ENCODE assay signal across 32 cellular contexts in the genomic region with DNA sequence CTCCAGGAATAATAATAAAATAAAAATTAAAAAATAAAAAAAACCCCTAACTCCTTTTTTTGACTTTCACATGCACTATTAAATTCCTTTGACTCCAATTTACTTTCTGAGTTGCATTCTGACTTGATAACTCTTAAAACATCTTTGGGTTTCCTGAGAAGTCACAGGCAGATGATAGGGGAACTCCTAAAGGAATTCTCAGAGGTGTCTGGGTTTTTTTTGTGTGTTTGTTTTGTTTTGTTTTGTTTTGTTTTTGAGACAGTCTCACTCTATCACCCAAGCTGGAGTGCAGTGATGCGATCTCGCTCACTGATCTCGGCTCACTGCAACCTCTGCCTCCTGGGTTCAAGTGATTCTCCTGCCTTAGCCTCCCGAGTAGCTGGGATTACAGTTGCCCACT. TPM values are rescaled to one million over a fixed set of nuclear protein-coding genes. Genes with fewer than 3 reads are reported as not detected.
"Had no signal": no experiment of that assay in that cellular context is flagged by ENCODE, and none has a peak within 500 bp of the region (broad histone marks: within the 10 kb centered on the region; RNA-seq: fewer than 3 reads in every experiment).

No MANE protein-coding gene starts in this region.

- DNase-seq: activated CD4-positive, alpha-beta memory T cell treated with anti-CD3 and anti-CD28 coated beads for 36 hours; activated CD4-positive, alpha-beta T cell treated with anti-CD3 and anti-CD28 coated beads, Interleukin-2, amount 10 ng/mL, durations not matched to agents 7 days and 5 days; activated CD4-positive, CD25-positive, alpha-beta regulatory T cell; activated CD8-positive, alpha-beta memory T cell treated with anti-CD3 and anti-CD28 coated beads for 24 hours; activated gamma-delta T cell treated with Interleukin-2 at 50 U/mL for 16 hours; activated naive CD4-positive, alpha-beta T cell treated with anti-CD3 and anti-CD28 coated beads, Interleukin-2, amount 10 ng/mL, durations not matched to agents 7 days and 5 days; activated naive CD8-positive, alpha-beta T cell treated with anti-CD3 and anti-CD28 coated beads for 36 hours; activated T-cell treated with anti-CD3 and anti-CD28 coated beads for 4 hours; activated T-cell treated with anti-CD3 and anti-CD28 coated beads, Interleukin-2, amount 50 U/mL, for 72 hours; brain microvascular endothelial cell; NCI-H1105 treated with DMSO at 0.1 percent for 48 hours; NCI-H1436 treated with DMSO at 0.1 percent for 48 hours; NCI-H187; NCI-H2081; NCI-H226; NCI-H526 treated with DMSO at 0.1 percent for 48 hours; NCI-H82; NK-92 treated with Interleukin-12 subunit alpha and Interleukin-12 subunit beta, amount 100 ng/mL, for 24 hours; OCI-M1; RPMI8226; T-cell; T-helper 2 cell; T1000 had no signal

- H3K27ac Mint-ChIP-seq: activated CD4-positive, alpha-beta memory T cell treated with anti-CD3 and anti-CD28 coated beads for 36 hours; activated CD4-positive, alpha-beta T cell treated with anti-CD3 and anti-CD28 coated beads, Interleukin-2, amount 10 ng/mL, durations not matched to agents 7 days and 5 days; activated naive CD4-positive, alpha-beta T cell treated with anti-CD3 and anti-CD28 coated beads, Interleukin-2, amount 10 ng/mL, durations not matched to agents 7 days and 5 days; activated naive CD8-positive, alpha-beta T cell treated with anti-CD3 and anti-CD28 coated beads for 36 hours; activated T-cell treated with anti-CD3 and anti-CD28 coated beads, Interleukin-2, amount 50 U/mL, for 72 hours; activated T-helper 2 cell treated with anti-CD3 and anti-CD28 coated beads, Interferon-gamma antibody, Interleukin-2, Interleukin-4, amounts not matched to agents 10 μg/mL and 5 μg/mL and 100 μg/mL, durations not matched to agents 14 hours and 24 hours and 36 hours; T-cell had no signal

- H3K27ac ChIP-seq: brain microvascular endothelial cell, cardiac muscle cell, SK-N-MC, VCaP had no signal

- ATAC-seq: activated T-cell treated with anti-CD3 and anti-CD28 coated beads, Interleukin-2, amount 50 U/mL, for 72 hours; Panc1; Right ventricle myocardium inferior; T-cell had no signal

- H3K27me3 ChIP-seq: brain microvascular endothelial cell had no signal

- H3K36me3 Mint-ChIP-seq: activated naive CD4-positive, alpha-beta T cell treated with anti-CD3 and anti-CD28 coated beads, Interleukin-2, amount 10 ng/mL, durations not matched to agents 7 days and 5 days; activated naive CD8-positive, alpha-beta T cell treated with anti-CD3 and anti-CD28 coated beads for 36 hours had no signal

- FAIRE-seq: colon, TTC549 had no signal

- H3K27me3 Mint-ChIP-seq: activated CD4-positive, alpha-beta T cell treated with anti-CD3 and anti-CD28 coated beads, Interleukin-2, amount 10 ng/mL, durations not matched to agents 7 days and 5 days; activated naive CD4-positive, alpha-beta T cell treated with anti-CD3 and anti-CD28 coated beads, Interleukin-2, amount 10 ng/mL, durations not matched to agents 7 days and 5 days; activated naive CD8-positive, alpha-beta T cell treated with anti-CD3 and anti-CD28 coated beads for 36 hours had no signal

- H3K4me1 Mint-ChIP-seq: activated CD4-positive, alpha-beta T cell treated with anti-CD3 and anti-CD28 coated beads, Interleukin-2, amount 10 ng/mL, durations not matched to agents 7 days and 5 days; activated naive CD4-positive, alpha-beta T cell treated with anti-CD3 and anti-CD28 coated beads, Interleukin-2, amount 10 ng/mL, durations not matched to agents 7 days and 5 days; T-cell had no signal

- H3K4me3 Mint-ChIP-seq: activated CD4-positive, alpha-beta memory T cell treated with anti-CD3 and anti-CD28 coated beads for 36 hours; activated CD4-positive, alpha-beta T cell treated with anti-CD3 and anti-CD28 coated beads, Interleukin-2, amount 10 ng/mL, durations not matched to agents 7 days and 5 days; activated naive CD4-positive, alpha-beta T cell treated with anti-CD3 and anti-CD28 coated beads, Interleukin-2, amount 10 ng/mL, durations not matched to agents 7 days and 5 days; activated naive CD8-positive, alpha-beta T cell treated with anti-CD3 and anti-CD28 coated beads for 36 hours; activated T-cell treated with anti-CD3 and anti-CD28 coated beads, Interleukin-2, amount 50 U/mL, for 72 hours; T-cell had no signal

RNA-seq across cellular contexts. Expression of a gene that starts 52.7 kb away (rescaled TPM):
- total RNA-seq: cardiac muscle cell, NCI-H460 had no signal
- polyA plus RNA-seq: cardiac muscle cell had no signal
